27 cellular contexts compared by ENCODE assay signal in genomic region chr2:176645494-176645893, GRCh38.
"Had no signal": no experiment of that assay in that cellular context is flagged by ENCODE, and none has a peak within 500 bp of the region (broad histone marks: within the 10 kb centered on the region; RNA-seq: fewer than 3 reads in every experiment).

No MANE protein-coding gene starts in this region.

- H3K9me3 ChIP-seq: stomach, suprapubic skin, testis, thoracic aorta, thyroid gland, tibial artery, tibial nerve, transverse colon, upper lobe of left lung, upper lobe of right lung, uterus, vagina had no signal

- H3K36me3 ChIP-seq: stomach, suprapubic skin, thoracic aorta, thyroid gland, tibial artery, tibial nerve, transverse colon, upper lobe of left lung, upper lobe of right lung, uterus, vagina had no signal

- H3K4me1 ChIP-seq: stomach, suprapubic skin, thyroid gland, tibial artery, tibial nerve, transverse colon, upper lobe of left lung, upper lobe of right lung, vagina had no signal

- FAIRE-seq: urothelium cell line had no signal

- H3K27ac ChIP-seq: stomach, suprapubic skin, testis, thoracic aorta, thyroid gland, tibial artery, tibial nerve, transverse colon, upper lobe of left lung, upper lobe of right lung, uterus, vagina had no signal

- H3K4me3 ChIP-seq: stomach, suprapubic skin, testis, thoracic aorta, thyroid gland, tibial artery, tibial nerve, transverse colon, upper lobe of left lung, upper lobe of right lung, uterus, vagina had no signal

- ATAC-seq: stimulated activated effector memory CD8-positive, alpha-beta T cell treated with anti-CD3 and anti-CD28 coated beads, Interleukin-12 subunit alpha, Interleukin-12 subunit beta, amount 100 ng/mL, for 72 hours; stimulated activated memory B cell treated with anti-CD40 and anti-IgM and Interleukin-4, amounts not matched to agents 10 μg/mL and 1 μg/mL and 100 μg/mL, for 72 hours; stimulated activated naive B cell treated with anti-CD40 and anti-IgM and Interleukin-4, amounts not matched to agents 10 μg/mL and 1 μg/mL and 100 μg/mL, for 72 hours; stimulated activated naive CD8-positive, alpha-beta T cell treated with anti-CD3 and anti-CD28 coated beads, Interleukin-15, amount 100 ng/mL, for 72 hours; stimulated activated naive CD8-positive, alpha-beta T cell treated with anti-CD3 and anti-CD28 coated beads, Interleukin-15, Interleukin-2, amounts not matched to agents 100 U/mL and 50 U/mL, for 24 hours; upper lobe of right lung had no signal

- H3K27me3 ChIP-seq: testis, thyroid gland, upper lobe of left lung, uterus, vagina had no signal

- DNase-seq: stimulated activated CD4-positive, alpha-beta T cell treated with anti-CD3 and anti-CD28 coated beads, Interleukin-2, amount 100 ng/mL, for 48 hours; stimulated activated CD4-positive, alpha-beta T cell treated with anti-CD3 and anti-CD28 coated beads, Interleukin-4, amount 100 ng/mL, for 1 hour; stimulated activated CD4-positive, alpha-beta T cell treated with anti-CD3 and anti-CD28 coated beads, Interleukin-4, amount 100 ng/mL, for 24 hours; stimulated activated CD4-positive, alpha-beta T cell treated with anti-CD3 and anti-CD28 coated beads, Interleukin-4, amount 100 ng/mL, for 4 hours; stimulated activated CD8-positive, alpha-beta memory T cell treated with anti-CD3 and anti-CD28 coated beads, Interleukin-4, amount 100 ng/mL, for 48 hours; stimulated activated naive B cell treated with anti-CD40 and anti-IgM and Interleukin-4, amounts not matched to agents 10 μg/mL and 1 μg/mL and 100 μg/mL, for 72 hours; stimulated activated naive CD4-positive, alpha-beta T cell; stimulated activated naive CD4-positive, alpha-beta T cell treated with Interleukin-2 at 50 U/mL for 16 hours; stimulated activated naive CD8-positive, alpha-beta T cell treated with anti-CD3 and anti-CD28 coated beads, Interleukin-15, amount 100 ng/mL, for 72 hours; stimulated activated naive CD8-positive, alpha-beta T cell treated with anti-CD3 and anti-CD28 coated beads, Interleukin-15, Interleukin-2, amounts not matched to agents 100 U/mL and 50 U/mL, for 24 hours; stomach; substantia nigra; testis; thyroid gland; tibial artery; transverse colon; trophoblast cell; upper lobe of left lung; upper lobe of right lung; uterus had no signal
